ENCODE assay signal across 8 cellular contexts in genomic region chr9:35646583-35647265, GRCh38. TPM values are rescaled to one million over a fixed set of nuclear protein-coding genes. Genes with fewer than 3 reads are reported as not detected.
DNase-seq lines count a peak whose midpoint lies in the region; FAIRE-seq and TF ChIP-seq lines count a peak whose summit lies in the region.

No MANE protein-coding gene starts in this region.

- no peaks in the 10 kb centered on the region for H4K20me1 ChIP-seq in MM.1S (ENCODE audit: insufficient read depth, low read length)

- H3K4me3 ChIP-seq in GM08714 (ENCODE audit: low read length) (peak overlapping the region; percentile 75), HEK293 (ENCODE audit: low read depth, low read length) (peak overlapping the region; percentile 62), MM.1S (ENCODE audit: low read length) (peak overlapping the region; percentile 68)

- no peaks in the 10 kb centered on the region for H3K27me3 ChIP-seq in MM.1S (replicated peaks; ENCODE audit: insufficient read depth, low read length)

- H3K27ac ChIP-seq in HEK293 (ENCODE audit: extremely low read depth, low read depth, low read length) = peak overlapping the region; percentile 51
- no peak overlapping the region for H3K27ac ChIP-seq in MM.1S (ENCODE audit: low read length)

- DNase-seq in MM.1S (peak; percentile 88), SIG-M5 (lab: John Stamatoyannopoulos, UW) (peak; percentile 41), frontal cortex (ENCODE audit: low spot score in 2 of 2) (peak; percentile 88 to 97), non-pigmented ciliary epithelial cell (ENCODE audit: low read depth) (peak; percentile 34), superior temporal gyrus (ENCODE audit: extremely low spot score) (peak; percentile 92)
- peak; percentile 76 to 89 (median 84) for DNase-seq in activated naive CD4-positive, alpha-beta T cell (lab: John Stamatoyannopoulos, UW)

- POLR2A ChIA-PET in HEK293 (lab: Yijun Ruan, JAX) = interaction anchor here (1.1 to 4.5 kb wide), 6 partner anchors 11 to 85 kb away, joined by 3 to 41 read pairs (median 4); partner anchors contain the start of genes ARHGEF39, CCDC107, CREB3 and RMRP

- H3K9ac ChIP-seq in MM.1S (ENCODE audit: low read length) = peak overlapping the region; percentile 54; the same call in 1 of the 2 replicates

- no peaks in the 10 kb centered on the region for H3F3A ChIP-seq in MM.1S (ENCODE audit: insufficient read depth, low read length)

- FAIRE-seq in frontal cortex (lab: Jason Lieb, UNC) = no peak

- H3K4me1 ChIP-seq in HEK293 (ENCODE audit: control insufficient read depth, insufficient read depth, low read length) (no peaks in the 10 kb centered on the region), MM.1S (ENCODE audit: low read length) (peaks cover 4% of the 10 kb centered on the region)

- CTCF ChIA-PET in HEK293 (lab: Yijun Ruan, JAX) = interaction anchor here (0.6 to 4.8 kb wide), 38 partner anchors 11 to 747 kb away, joined by 3 to 74 read pairs (median 4); partner anchors contain the start of genes ARHGEF39, CCDC107 and RMRP

- peak overlapping the region; percentile 96 for H3K4me2 ChIP-seq in MM.1S (ENCODE audit: low read depth, low read length)

- H3K9me3 ChIP-seq in HEK293 (ENCODE audit: control insufficient read depth, insufficient read depth, low read depth, low read length) (no peaks in the 10 kb centered on the region), MM.1S (replicated peaks; ENCODE audit: insufficient read depth, low read length) (no peaks in the 10 kb centered on the region)

- TF ChIP-seq CTCF in HEK293 (tag by site-specific recombination; IDR thresholded peaks at IDR 0.05) (peak; percentile 94), MM.1S (IDR thresholded peaks at IDR 0.05; ENCODE audit: low read length) (peak; percentile 86)

- H3K9me2 ChIP-seq in MM.1S (replicated peaks; ENCODE audit: insufficient read depth, low read length) = no peaks in the 10 kb centered on the region

- no peaks in the 10 kb centered on the region for H3K79me2 ChIP-seq in MM.1S (ENCODE audit: low read length)

- H2AFZ ChIP-seq in MM.1S (ENCODE audit: low read length) = peak overlapping the region; percentile 97

- H3K36me3 ChIP-seq in HEK293 (ENCODE audit: control insufficient read depth in 2 of 2, insufficient read depth in 1 of 2, low read length in 2 of 2) = no peaks in the 10 kb centered on the region
- H3K36me3 ChIP-seq in MM.1S (replicated peaks; ENCODE audit: insufficient read depth, low read length) = no peaks in the 10 kb centered on the region

TF ChIP-seq in HEK293, 187 proteins besides CTCF, POLR2A, EP300 and RAD21 (continues in another document):
- TF ChIP-seq ZNF704 (tag by site-specific recombination; IDR thresholded peaks at IDR 0.05) = no peak
- no peak for TF ChIP-seq ELK4 (IDR thresholded peaks at IDR 0.05; ENCODE audit: borderline replicate concordance, low read depth, low read length)
- no peak; the same call in none of the 2 replicates for TF ChIP-seq KLF17 (tag by site-specific recombination; IDR thresholded peaks at IDR 0.05)
- TF ChIP-seq SCRT1 (tag by site-specific recombination; IDR thresholded peaks at IDR 0.05; ENCODE audit: borderline replicate concordance) = no peak
- no peak for TF ChIP-seq YY1 (tag by site-specific recombination; IDR thresholded peaks at IDR 0.05)
- no peak for TF ChIP-seq ZNF157 (tag by site-specific recombination; IDR thresholded peaks at IDR 0.05)
- TF ChIP-seq HOXC10 (CRISPR knock-in tag; IDR thresholded peaks at IDR 0.05) = no peak
- no peak for TF ChIP-seq ZNF433 (tag by site-specific recombination; IDR thresholded peaks at IDR 0.05; ENCODE audit: low read depth)
- TF ChIP-seq ZNF701 (tag by site-specific recombination; IDR thresholded peaks at IDR 0.05) = no peak
- TF ChIP-seq SALL2 (tag by site-specific recombination; IDR thresholded peaks at IDR 0.05; ENCODE audit: borderline replicate concordance) = no peak
- TF ChIP-seq ZBTB6 (tag by site-specific recombination; IDR thresholded peaks at IDR 0.05) = no peak
- TF ChIP-seq ZBTB17 (tag by site-specific recombination; IDR thresholded peaks at IDR 0.05) = peak; percentile 65
- no peak for TF ChIP-seq ZNF221 (tag by site-specific recombination; IDR thresholded peaks at IDR 0.05; ENCODE audit: borderline replicate concordance)
- TF ChIP-seq OSR2 (tag by site-specific recombination; IDR thresholded peaks at IDR 0.05) = no peak
- peak; percentile 32; the same call in 1 of the 2 replicates for TF ChIP-seq ZNF398 (tag by site-specific recombination; IDR thresholded peaks at IDR 0.05)
- TF ChIP-seq BCL11A (tag by site-specific recombination; IDR thresholded peaks at IDR 0.05; ENCODE audit: low read depth) = no peak
- no peak for TF ChIP-seq ZNF621 (tag by site-specific recombination; IDR thresholded peaks at IDR 0.05)
- TF ChIP-seq ZNF677 (tag by site-specific recombination; IDR thresholded peaks at IDR 0.05) = no peak
- peak; percentile 72 for TF ChIP-seq SP3 (tag by site-specific recombination; IDR thresholded peaks at IDR 0.05)

RNA-seq across cellular contexts. Expression of gene SIT1, which starts 4.0 kb away (rescaled TPM):
- total RNA-seq in frontal cortex = not detected

RNA-seq across cellular contexts. Expression of gene RMRP, which starts 11.1 kb away (rescaled TPM):
- total RNA-seq in frontal cortex = 133,388 TPM

RNA-seq across cellular contexts. Expression of gene CCDC107, which starts 11.4 kb away (rescaled TPM):
- 10.6 TPM for total RNA-seq in frontal cortex

RNA-seq across cellular contexts. Expression of gene ARHGEF39, which starts 18.3 kb away (rescaled TPM):
- total RNA-seq in frontal cortex = 0.41 TPM

RNA-seq across cellular contexts. Expression of gene CA9, which starts 27.0 kb away (rescaled TPM):
- total RNA-seq in frontal cortex = 0.82 TPM

Comparison
In these comparisons a context has a peak if more than half of its experiments do, and no peak if none do; other contexts are left out.
1. DNase-seq: peak in every context shown above with its lines; median percentile 92 in frontal cortex; 92 in superior temporal gyrus; 88 in MM.1S; 84 in activated naive CD4-positive, alpha-beta T cell; 41 in SIG-M5; 34 in non-pigmented ciliary epithelial cell.